In the genomic region with DNA sequence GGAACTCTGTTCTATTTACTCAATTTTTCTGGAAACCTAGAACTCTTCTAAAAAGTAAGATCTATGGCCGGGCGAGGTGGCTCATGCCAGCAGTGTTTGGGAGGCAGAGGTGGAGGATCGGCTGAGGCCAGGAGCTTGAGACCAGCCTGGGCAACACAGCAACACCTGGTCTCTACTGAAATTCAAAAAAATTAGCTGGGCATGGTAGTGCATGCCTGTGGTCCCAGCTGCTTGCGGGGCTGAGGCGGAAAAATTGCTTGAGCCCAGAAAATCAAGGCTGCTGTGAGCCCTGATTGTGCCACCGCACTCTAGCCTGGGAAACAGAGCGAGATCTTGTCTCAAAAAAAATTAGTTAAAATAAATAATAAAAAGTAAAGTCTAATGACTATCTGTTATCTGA, we compare ENCODE assay signal across 7 cellular contexts. TPM values are rescaled to one million over a fixed set of nuclear protein-coding genes. Genes with fewer than 3 reads are reported as not detected.
"Had no signal": no experiment of that assay in that cellular context is flagged by ENCODE, and none has a peak within 500 bp of the region (broad histone marks: within the 10 kb centered on the region; RNA-seq: fewer than 3 reads in every experiment).

No MANE protein-coding gene starts in this region.

- DNase-seq: H9, HCEC 1CT, IMR-90 had no signal

- H3K4me3 Mint-ChIP-seq: GM23338, H9 had no signal

- H3K27ac Mint-ChIP-seq: GM23338, H9 had no signal

- H3K4me3 ChIP-seq: GM23338, K562 had no signal

- H3K4me1 Mint-ChIP-seq: GM23338, H9 had no signal

RNA-seq across cellular contexts. Expression of a gene that starts 28.6 kb away (rescaled TPM):
- total RNA-seq: GM23338, H1, H9, HT-29, IMR-90 had no signal
- polyA plus RNA-seq: GM23338, H1 had no signal
